9 cellular contexts compared by ENCODE assay signal in the genomic region with DNA sequence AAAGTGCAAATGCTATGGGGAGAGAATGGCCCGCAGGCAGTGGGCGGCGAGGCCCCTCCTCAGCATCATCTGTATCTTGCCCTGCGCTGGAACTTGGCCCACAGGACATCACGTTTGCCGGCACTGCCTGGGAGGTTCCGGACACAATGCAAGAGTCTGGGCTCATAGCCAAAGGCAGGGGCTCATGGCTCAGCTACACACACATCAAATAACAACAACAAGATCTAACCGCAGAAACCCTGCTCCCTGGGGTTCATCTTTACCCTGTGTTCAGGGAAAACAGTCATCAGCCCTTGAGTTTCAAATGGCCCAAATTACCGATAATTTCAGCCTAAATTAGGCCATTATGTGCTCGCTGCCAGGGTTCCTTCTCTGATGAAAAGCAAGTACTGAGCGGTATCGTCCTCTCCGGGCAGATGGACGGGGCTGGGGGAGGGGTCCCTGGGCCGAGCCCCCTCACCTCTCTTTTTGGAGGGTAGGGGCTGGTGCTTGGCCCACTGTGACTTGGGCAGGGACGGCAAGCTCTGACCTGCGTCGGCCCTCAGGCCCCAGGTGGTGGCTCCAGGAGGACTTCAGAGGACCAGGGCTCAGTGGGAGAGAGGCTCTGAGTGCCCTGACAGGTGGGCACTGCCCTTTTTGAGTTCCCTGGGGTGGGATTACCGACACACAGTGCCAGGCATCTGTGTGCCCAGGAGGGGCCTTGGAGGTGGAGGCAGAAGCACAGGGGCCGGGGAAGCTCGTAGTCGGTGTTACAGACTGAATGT. TPM values are rescaled to one million over a fixed set of nuclear protein-coding genes. Genes with fewer than 3 reads are reported as not detected.
A peak's percentile ranks its signal among the peaks of the same experiment; 100 is the strongest.
DNase-seq lines count a peak whose midpoint lies in the region; ATAC-seq and TF ChIP-seq lines count a peak whose summit lies in the region.
"Had no signal": no experiment of that assay in that cellular context is flagged by ENCODE, and none has a peak within 500 bp of the region (broad histone marks: within the 10 kb centered on the region; RNA-seq: fewer than 3 reads in every experiment).

No MANE protein-coding gene starts in this region.

- H3K4me2 ChIP-seq in PC-3 (ENCODE audit: low read length) (peak overlapping the region; percentile 23; the same call in 1 of the 2 replicates), neural progenitor cell (no peak overlapping the region)

- H3K9ac ChIP-seq in PC-3 (ENCODE audit: low read length) (no peak overlapping the region), neural progenitor cell (no peak overlapping the region)

- H4K20me1 ChIP-seq in PC-3 (ENCODE audit: low read length) (no peaks in the 10 kb centered on the region), neural progenitor cell (ENCODE audit: low read depth) (no peaks in the 10 kb centered on the region)

- H2AFZ ChIP-seq in PC-3 (ENCODE audit: low read length) (no peak overlapping the region), neural progenitor cell (replicated peaks) (no peak overlapping the region)

- H3K9me2 ChIP-seq in PC-3 (replicated peaks; ENCODE audit: low read length) = no peaks in the 10 kb centered on the region

- peaks cover 6% of the 10 kb centered on the region for H3K4me1 ChIP-seq in PC-3 (ENCODE audit: insufficient read depth, low read length)
- H3K4me1 ChIP-seq in neural progenitor cell = no peaks in the 10 kb centered on the region
- H3K4me1 ChIP-seq in esophagus squamous epithelium = peaks cover 0 to 10% (median 0%) of the 10 kb centered on the region in 3 donors

- no peak for TF ChIP-seq POLR2A in esophagus squamous epithelium (IDR thresholded peaks at IDR 0.05)

- POLR2A ChIA-PET in PC-3 (lab: Charles Lee; ENCODE audit: unreplicated experiment) = no interaction called here

- ATAC-seq in PC-3 (peak; percentile 98), GM18498 (IDR thresholded peaks at IDR 0.05; ENCODE audit: unreplicated experiment) (no peak)

- no peak overlapping the region for H3K4me3 ChIP-seq in PC-3 (ENCODE audit: low read length)
- H3K4me3 ChIP-seq in neural progenitor cell = no peak overlapping the region
- H3K4me3 ChIP-seq in esophagus squamous epithelium = no peak overlapping the region
- H3K4me3 ChIP-seq: cardiac muscle cell had no signal

- DNase-seq in GOT3 (lab: John Stamatoyannopoulos, UW) = peak; percentile 58
- DNase-seq in PC-3 = peak; percentile 89
- DNase-seq in fibroblast of peridontal ligament (ENCODE audit: extremely low read depth) = peak; percentile 96
- peak; percentile 16 for DNase-seq in putamen (ENCODE audit: low spot score)
- DNase-seq in neural progenitor cell (ENCODE audit: low spot score) = no peak
- no peak for DNase-seq in central memory CD4-positive, alpha-beta T cell
- no peak for DNase-seq in esophagus squamous epithelium (lab: John Stamatoyannopoulos, UW)

- no peaks in the 10 kb centered on the region for H3F3A ChIP-seq in PC-3 (ENCODE audit: low read length, unreplicated experiment)
- H3F3A ChIP-seq in neural progenitor cell (ENCODE audit: low read depth) = no peaks in the 10 kb centered on the region

- no peaks in the 10 kb centered on the region for H3K36me3 ChIP-seq in PC-3 (ENCODE audit: low read depth, low read length)
- no peaks in the 10 kb centered on the region for H3K36me3 ChIP-seq in neural progenitor cell
- H3K36me3 ChIP-seq in esophagus squamous epithelium = no peaks in the 10 kb centered on the region
- H3K36me3 ChIP-seq: cardiac muscle cell had no signal

- H3K79me2 ChIP-seq in PC-3 (ENCODE audit: low read length) (no peaks in the 10 kb centered on the region), neural progenitor cell (ENCODE audit: low read depth) (no peaks in the 10 kb centered on the region)

- TF ChIP-seq CTCF in PC-3 (conservative IDR thresholded peaks at IDR 0.05; ENCODE audit: low read depth, low read length) (no peak), neural progenitor cell (IDR thresholded peaks at IDR 0.05) (no peak), esophagus squamous epithelium (IDR thresholded peaks at IDR 0.05) (no peak)

- H3K27me3 Mint-ChIP-seq in neural progenitor cell (ENCODE audit: insufficient read depth, low read depth) = peaks cover 8% of the 10 kb centered on the region

- H3K9me3 Mint-ChIP-seq in neural progenitor cell = peaks cover 11% of the 10 kb centered on the region

- no peak overlapping the region for H3K4me3 Mint-ChIP-seq in neural progenitor cell

- 37 to 45% methylated on average over 12 to 17 of the region's 22 CpGs for WGBS in esophagus squamous epithelium, 2 donors

- BruUV-seq in PC-3 (replicated peaks; lab: Mats Ljungman, UMichigan) = no TSS peak

- H3K27ac ChIP-seq in PC-3 (ENCODE audit: low read length) = no peak overlapping the region
- no peak overlapping the region for H3K27ac ChIP-seq in neural progenitor cell
- H3K27ac ChIP-seq in esophagus squamous epithelium = peak overlapping the region in 1 of 4 donors; percentile 50
- H3K27ac ChIP-seq: cardiac muscle cell had no signal

- H3K27me3 ChIP-seq in PC-3 (ENCODE audit: low read length) (peaks cover 8% of the 10 kb centered on the region; the same call in 1 of the 2 replicates), neural progenitor cell (no peaks in the 10 kb centered on the region), esophagus squamous epithelium (peaks cover 0 to 25% (median 0%) of the 10 kb centered on the region in 4 donors)
- H3K27me3 ChIP-seq: cardiac muscle cell had no signal

- H3K9me3 ChIP-seq in PC-3 (ENCODE audit: low read length) (no peaks in the 10 kb centered on the region), neural progenitor cell (ENCODE audit: low read depth) (no peaks in the 10 kb centered on the region), esophagus squamous epithelium (no peaks in the 10 kb centered on the region)

- peaks cover 10% of the 10 kb centered on the region for H3K4me1 Mint-ChIP-seq in neural progenitor cell

- intact Hi-C loops in PC-3 (cut with micrococcal nuclease) = no loop called here
- intact Hi-C loops in esophagus squamous epithelium (cut with DNase I) = no loop called here

- H3K27ac Mint-ChIP-seq in neural progenitor cell = no peak overlapping the region

- no peaks in the 10 kb centered on the region for H3K36me3 Mint-ChIP-seq in neural progenitor cell

- CTCF ChIA-PET in PC-3 (lab: Charles Lee) = no interaction called here

RNA-seq across cellular contexts. Expression of a gene that starts 25.0 kb away (rescaled TPM):
- 32.2 and 46.7 TPM in 2 replicates for total RNA-seq in PC-3 (2014; rRNA removed)
- 1.7 TPM in 1 of 2 replicates, not detected in the other for total RNA-seq in neural progenitor cell (ENCODE audit: low replicate concordance)
- 1 to 10 TPM in 1 of 4 donors, not detected in 3; 2.2 TPM for total RNA-seq in esophagus squamous epithelium

Comparison
In these comparisons a context has a peak if more than half of its experiments do, and no peak if none do; other contexts are left out.
1. DNase-seq: peak in GOT3 (single experiment), PC-3 (single experiment), fibroblast of peridontal ligament (single experiment) and putamen (single experiment); none in neural progenitor cell (single experiment), central memory CD4-positive, alpha-beta T cell (single experiment) and esophagus squamous epithelium (single experiment).
2. RNA of a gene that starts 25.0 kb away (total RNA-seq): 32.2 to 46.7 TPM in PC-3; 2.2 TPM in esophagus squamous epithelium and 1.7 TPM in neural progenitor cell; every median in the first group is over 10 times any median in the second.